Comparison of ENCODE assay signal across 8 cellular contexts in the genomic region with DNA sequence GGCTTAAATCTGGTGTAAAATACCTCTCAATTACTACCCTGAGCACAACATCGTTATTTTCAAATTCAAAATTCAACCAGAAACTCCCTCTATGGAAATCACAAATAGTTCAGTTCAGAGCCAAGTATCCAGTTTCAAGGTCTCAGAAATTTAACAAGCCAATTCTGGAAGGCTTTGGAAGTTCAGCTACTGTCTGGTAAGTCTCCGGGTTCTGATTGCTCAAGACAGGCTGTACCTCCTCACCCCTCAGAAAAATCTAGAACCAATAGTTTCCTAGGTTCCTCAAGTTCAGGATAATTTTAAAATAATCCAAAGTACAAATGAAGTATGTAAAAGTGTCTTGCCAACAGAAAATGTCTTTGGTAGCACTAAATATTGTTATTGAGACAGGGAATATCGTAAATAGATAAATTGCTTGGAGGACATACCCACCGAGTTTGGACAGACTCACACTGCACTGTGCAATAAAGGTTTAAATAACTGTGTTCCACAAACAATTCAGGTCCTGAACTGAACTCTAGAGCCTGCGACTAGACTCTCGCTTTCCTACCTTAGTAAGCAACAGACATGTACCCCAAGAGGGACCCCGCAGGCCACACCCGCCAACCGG. TPM values are rescaled to one million over a fixed set of nuclear protein-coding genes. Genes with fewer than 3 reads are reported as not detected.
DNase-seq lines count a peak whose midpoint lies in the region; ATAC-seq and TF ChIP-seq lines count a peak whose summit lies in the region.

No MANE protein-coding gene starts in this region.

- no peaks in the 10 kb centered on the region for H3K9me3 ChIP-seq in muscle layer of duodenum (ENCODE audit: control insufficient read depth in 1 of 2, low read length in 2 of 2)

- peak overlapping the region; percentile 87 for H3K4me3 ChIP-seq in LNCaP clone FGC (ENCODE audit: low read depth, low read length)
- H3K4me3 ChIP-seq in choroid plexus epithelial cell (ENCODE audit: low read depth, low read length), result peak overlapping the region; percentile 98
- H3K4me3 ChIP-seq in muscle layer of duodenum (ENCODE audit: low read depth in 1 of 2, low read length in 2 of 2), result peak overlapping the region; percentile 86 to 92

- DNase-seq in CD14-positive monocyte (ENCODE audit: low spot score), result no peak
- DNase-seq in LNCaP clone FGC (ENCODE audit: low read depth), result no peak
- peak; percentile 25 for DNase-seq in choroid plexus epithelial cell (ENCODE audit: low read depth)
- DNase-seq in NCI-H1417 (lab: John Stamatoyannopoulos, UW), result no peak
- DNase-seq in NCI-H446 treated with DMSO at 0.1 percent for 48 hours (lab: John Stamatoyannopoulos, UW), result no peak
- DNase-seq in NCI-H526 treated with DMSO at 0.1 percent for 48 hours (lab: John Stamatoyannopoulos, UW), result no peak

- peak overlapping the region; percentile 98 for H3K4me3 Mint-ChIP-seq in CD14-positive monocyte

- peaks cover 26% of the 10 kb centered on the region for H3K4me1 Mint-ChIP-seq in CD14-positive monocyte

- peaks cover 6 to 16% of the 10 kb centered on the region in 2 donors for H3K4me1 ChIP-seq in muscle layer of duodenum (ENCODE audit: control insufficient read depth in 1 of 2, insufficient read depth in 2 of 2, low read length in 2 of 2)

- intact Hi-C loops in CD14-positive monocyte (cut with micrococcal nuclease), result loop anchor here (5.0 to 10.0 kb wide), 3 partner anchors 120 to 1630 kb away; partner anchors contain the start of gene SEC63 (in 1 of the 2)

- no peak for TF ChIP-seq CTCF in CD14-positive monocyte (IDR thresholded peaks at IDR 0.05)
- no peak for TF ChIP-seq CTCF in LNCaP clone FGC (IDR thresholded peaks at IDR 0.05; ENCODE audit: control insufficient read depth, extremely low read depth, insufficient read depth)
- no peak for TF ChIP-seq CTCF in choroid plexus epithelial cell (conservative IDR thresholded peaks at IDR 0.05; ENCODE audit: low read depth, low read length)

- H3K36me3 ChIP-seq in muscle layer of duodenum (ENCODE audit: control insufficient read depth in 1 of 2, insufficient read depth in 2 of 2, low read length in 2 of 2), result no peaks in the 10 kb centered on the region

- no peak for ATAC-seq in GM21825 (IDR thresholded peaks at IDR 0.05; ENCODE audit: unreplicated experiment)

- H3K27me3 Mint-ChIP-seq in CD14-positive monocyte (ENCODE audit: low read depth in 3 of 3), result peaks cover 2 to 17% (median 13%) of the 10 kb centered on the region in 3 donors

- H3K36me3 Mint-ChIP-seq in CD14-positive monocyte, result peaks cover 2 to 17% of the 10 kb centered on the region in 2 donors

- H3K27ac ChIP-seq in muscle layer of duodenum (ENCODE audit: low read length), result peak overlapping the region; percentile 85

- peaks cover 0 to 5% (median 3%) of the 10 kb centered on the region in 7 donors for H3K9me3 Mint-ChIP-seq in CD14-positive monocyte

- no peaks in the 10 kb centered on the region for H3K27me3 ChIP-seq in muscle layer of duodenum (ENCODE audit: low read depth, low read length)

- peak overlapping the region; percentile 95 to 99 (median 98) for H3K27ac Mint-ChIP-seq in CD14-positive monocyte

RNA-seq across cellular contexts. Expression of gene ATG5, which starts 0.7 kb away (rescaled TPM):
- 10 to 100 TPM; 29.9 to 31.4 TPM for polyA plus RNA-seq in CD14-positive monocyte

RNA-seq across cellular contexts. Expression of gene CRYBG1, which starts 35.7 kb away (rescaled TPM):
- 10 to 100 TPM in 1 of 2 donors, 1 to 10 TPM in 1; 7.9 to 11.9 TPM for polyA plus RNA-seq in CD14-positive monocyte
